1 cellular context compared by ENCODE assay signal in the genomic region with DNA sequence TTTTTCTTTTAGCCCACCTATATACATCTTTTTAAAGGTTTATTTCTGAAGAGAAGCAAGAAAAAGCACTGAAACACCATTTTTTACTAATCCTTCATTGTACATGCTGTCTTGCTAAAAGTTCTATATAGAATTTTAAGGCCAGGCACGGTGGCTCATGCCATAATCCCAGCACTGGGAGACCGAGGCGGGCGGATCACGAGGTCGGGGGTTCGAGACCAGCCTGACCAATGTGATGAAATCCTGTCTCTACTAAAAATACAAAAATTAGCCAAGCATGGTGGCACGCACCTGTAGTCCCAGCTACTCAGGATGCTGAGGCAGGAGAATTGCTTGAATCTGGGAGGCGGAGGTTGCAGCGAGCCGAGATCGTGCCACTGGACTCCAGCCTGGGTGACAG. TPM values are rescaled to one million over a fixed set of nuclear protein-coding genes. Genes with fewer than 3 reads are reported as not detected.
"Had no signal": no experiment of that assay in that cellular context is flagged by ENCODE, and none has a peak within 500 bp of the region (broad histone marks: within the 10 kb centered on the region; RNA-seq: fewer than 3 reads in every experiment).

No MANE protein-coding gene starts in this region.

RNA-seq across cellular contexts. Expression of a gene that starts 1.5 kb away (rescaled TPM):
- polyA plus RNA-seq: IgD-negative memory B cell had no signal
